Comparison of ENCODE assay signal across 8 cellular contexts in genomic region chr17:1179112-1179634, GRCh38. TPM values are rescaled to one million over a fixed set of nuclear protein-coding genes. Genes with fewer than 3 reads are reported as not detected.
DNase-seq lines count a peak whose midpoint lies in the region; ATAC-seq and TF ChIP-seq lines count a peak whose summit lies in the region.

No MANE protein-coding gene starts in this region.

- no peak for TF ChIP-seq EP300 in SK-N-SH (IDR thresholded peaks at IDR 0.05; ENCODE audit: borderline replicate concordance in 1 of 2, low read depth in 1 of 2, low read length in 1 of 2)
- no peak for TF ChIP-seq EP300 in esophagus muscularis mucosa (IDR thresholded peaks at IDR 0.05)
- TF ChIP-seq EP300 in ovary (IDR thresholded peaks at IDR 0.05) = no peak

- peak overlapping the region in 1 of 2 experiments; percentile 48; a peak in 1 of 4 replicates for H3K27ac ChIP-seq in SK-N-SH (ENCODE audit: low read depth in 2 of 2, low read length in 1 of 2)
- peak overlapping the region; percentile 71 to 80 (median 77) for H3K27ac ChIP-seq in esophagus muscularis mucosa (replicated peaks in 1 of 4)
- peak overlapping the region in 1 of 2 donors; percentile 6 for H3K27ac ChIP-seq in ovary
- no peak overlapping the region for H3K27ac ChIP-seq in MM.1S (ENCODE audit: low read length)

- H3K4me1 ChIP-seq in Caco-2 (0 out of 2 replicates have a peak, but pooled peaks cover 6% of the 10 kb centered on the region), SK-N-SH (ENCODE audit: control insufficient read depth in 1 of 2, insufficient read depth in 2 of 2, low read depth in 1 of 2, low read length in 1 of 2) (peaks cover 0 to 31% of the 10 kb centered on the region in 2 experiments; a peak in 1 of 4 replicates), esophagus muscularis mucosa (peaks cover 53 to 62% (median 59%) of the 10 kb centered on the region in 4 donors), ovary (ENCODE audit: insufficient read depth) (peaks cover 3% of the 10 kb centered on the region), MM.1S (ENCODE audit: low read length) (no peaks in the 10 kb centered on the region)

- H3K9me2 ChIP-seq in SK-N-SH = no peaks in the 10 kb centered on the region
- H3K9me2 ChIP-seq in MM.1S (replicated peaks; ENCODE audit: insufficient read depth, low read length) = no peaks in the 10 kb centered on the region

- intact Hi-C loops in Caco-2 (cut with micrococcal nuclease; ENCODE audit: unreplicated experiment) (no loop called here), esophagus muscularis mucosa (cut with DNase I) (no loop called here), ovary (cut with DNase I) (no loop called here)

- BruUV-seq in Caco-2 (replicated peaks; lab: Mats Ljungman, UMichigan) = no TSS peak

- H3F3A ChIP-seq in SK-N-SH (replicated peaks; ENCODE audit: insufficient read depth) (no peaks in the 10 kb centered on the region), MM.1S (ENCODE audit: insufficient read depth, low read length) (no peaks in the 10 kb centered on the region)

- H3K4me1 Mint-ChIP-seq in Caco-2 (ENCODE audit: low read depth, unreplicated experiment) = peaks cover 5% of the 10 kb centered on the region

- peak overlapping the region; percentile 82 for H3K9ac ChIP-seq in SK-N-SH
- H3K9ac ChIP-seq in MM.1S (ENCODE audit: low read length) = no peak overlapping the region

- no peak for DNase-seq in Caco-2
- peak; percentile 69 for DNase-seq in SK-N-SH
- no peak for DNase-seq in esophagus muscularis mucosa (ENCODE audit: extremely low spot score)
- peak in 4 of 5 donors; percentile 55 to 75 (median 69) for DNase-seq in ovary
- no peak for DNase-seq in MM.1S

- ATAC-seq in GM18505 (IDR thresholded peaks at IDR 0.05; ENCODE audit: unreplicated experiment) (no peak), HG02973 (IDR thresholded peaks at IDR 0.05; ENCODE audit: unreplicated experiment) (no peak), GM21381 (IDR thresholded peaks at IDR 0.05; ENCODE audit: unreplicated experiment) (no peak)

- no peaks in the 10 kb centered on the region for H3K79me2 ChIP-seq in SK-N-SH (ENCODE audit: insufficient read depth)
- no peaks in the 10 kb centered on the region for H3K79me2 ChIP-seq in MM.1S (ENCODE audit: low read length)

- H3K36me3 ChIP-seq in Caco-2 (ENCODE audit: control insufficient read depth, insufficient read depth, low read length) = no peaks in the 10 kb centered on the region
- H3K36me3 ChIP-seq in SK-N-SH (replicated peaks in 1 of 2; ENCODE audit: control insufficient read depth in 1 of 2, insufficient read depth in 2 of 2, low read length in 1 of 2) = no peaks in the 10 kb centered on the region
- peaks cover 0 to 5% (median 0%) of the 10 kb centered on the region in 4 donors for H3K36me3 ChIP-seq in esophagus muscularis mucosa
- H3K36me3 ChIP-seq in ovary = no peaks in the 10 kb centered on the region
- no peaks in the 10 kb centered on the region for H3K36me3 ChIP-seq in MM.1S (replicated peaks; ENCODE audit: insufficient read depth, low read length)

- no peaks in the 10 kb centered on the region for H3K9me3 Mint-ChIP-seq in Caco-2 (ENCODE audit: unreplicated experiment)

- H3K4me3 Mint-ChIP-seq in Caco-2 (ENCODE audit: unreplicated experiment) = peak overlapping the region; percentile 73

- TF ChIP-seq POLR2A in esophagus muscularis mucosa (IDR thresholded peaks at IDR 0.05; ENCODE audit: low read depth) = no peak
- no peak for TF ChIP-seq POLR2A in ovary (IDR thresholded peaks at IDR 0.05)
- TF ChIP-seq POLR2A in GM18505 (IDR thresholded peaks at IDR 0.05; ENCODE audit: borderline replicate concordance, extremely low read depth, insufficient read depth, insufficient read length) = no peak

- H3K9me3 ChIP-seq in Caco-2 (no peaks in the 10 kb centered on the region), SK-N-SH (no peaks in the 10 kb centered on the region), esophagus muscularis mucosa (no peaks in the 10 kb centered on the region), ovary (no peaks in the 10 kb centered on the region), MM.1S (replicated peaks; ENCODE audit: insufficient read depth, low read length) (no peaks in the 10 kb centered on the region)

- H3K36me3 Mint-ChIP-seq in Caco-2 (ENCODE audit: insufficient read depth, unreplicated experiment) = peaks cover 5% of the 10 kb centered on the region

- WGBS in SK-N-SH (ENCODE audit: low lambda C conversion rate) = 5% methylated on average over 11 of the region's 47 CpGs
- 0% methylated on average over 2 of the region's 47 CpGs for WGBS in esophagus muscularis mucosa
- WGBS in ovary, 3 donors = 0 to 1% (median 1%) methylated on average over 11 to 47 of the region's 47 CpGs

- H3K4me2 ChIP-seq in SK-N-SH (peak overlapping the region; percentile 96), MM.1S (ENCODE audit: low read depth, low read length) (no peak overlapping the region)

- H3K27me3 ChIP-seq in Caco-2 (replicated peaks; ENCODE audit: control insufficient read depth, insufficient read depth, low read length) (no peaks in the 10 kb centered on the region), SK-N-SH (ENCODE audit: insufficient read depth) (no peaks in the 10 kb centered on the region), esophagus muscularis mucosa (no peaks in the 10 kb centered on the region), ovary (no peaks in the 10 kb centered on the region), MM.1S (replicated peaks; ENCODE audit: insufficient read depth, low read length) (peaks cover 90% of the 10 kb centered on the region)

- H4K20me1 ChIP-seq in SK-N-SH (ENCODE audit: insufficient read depth) (0 out of 2 replicates have a peak, but pooled peaks cover 5% of the 10 kb centered on the region), MM.1S (ENCODE audit: insufficient read depth, low read length) (no peaks in the 10 kb centered on the region)

- H3K27ac Mint-ChIP-seq in Caco-2 (ENCODE audit: unreplicated experiment) = no peak overlapping the region

- H2AFZ ChIP-seq in SK-N-SH (ENCODE audit: low read depth) = peak overlapping the region; percentile 70; the same call in 1 of the 2 replicates
- no peak overlapping the region for H2AFZ ChIP-seq in MM.1S (ENCODE audit: low read length)

- POLR2A ChIA-PET in Caco-2 (lab: Charles Lee) = no interaction called here
- POLR2A ChIA-PET in SK-N-SH (lab: Yijun Ruan, JAX) = no interaction called here

- no peak for TF ChIP-seq CTCF in Caco-2 (IDR thresholded peaks at IDR 0.05; ENCODE audit: insufficient read depth in 1 of 2, low read depth in 1 of 2, low read length in 1 of 2, severe bottlenecking in 1 of 2, unreplicated experiment in 1 of 2)
- no peak for TF ChIP-seq CTCF in SK-N-SH (IDR thresholded peaks at IDR 0.05)
- TF ChIP-seq CTCF in esophagus muscularis mucosa (IDR thresholded peaks at IDR 0.05) = no peak
- no peak for TF ChIP-seq CTCF in ovary (IDR thresholded peaks at IDR 0.05)
- TF ChIP-seq CTCF in MM.1S (IDR thresholded peaks at IDR 0.05; ENCODE audit: low read length) = no peak

- no peaks in the 10 kb centered on the region for H3K27me3 Mint-ChIP-seq in Caco-2 (ENCODE audit: insufficient read depth, unreplicated experiment)

- TF ChIP-seq RAD21 in SK-N-SH (IDR thresholded peaks at IDR 0.05; ENCODE audit: low read length) = no peak

- H3K4me3 ChIP-seq in Caco-2 (ENCODE audit: low read depth, low read length) (peak overlapping the region; percentile 73), SK-N-SH (ENCODE audit: low read depth in 2 of 2, low read length in 1 of 2) (peak overlapping the region; percentile 75 to 76), esophagus muscularis mucosa (peak overlapping the region; percentile 72 to 92 (median 81)), ovary (peak overlapping the region; percentile 71), MM.1S (ENCODE audit: low read length) (no peak overlapping the region)

- CTCF ChIA-PET in Caco-2 (lab: Charles Lee) (interaction anchor here (0.6 kb wide), 1 partner anchor 55 kb away, joined by 3 read pairs; no protein-coding TSS in a partner anchor), SK-N-SH (lab: Yijun Ruan, JAX) (interaction anchor here (1.1 to 5.3 kb wide), 5 partner anchors 8 to 153 kb away, joined by 3 to 29 read pairs (median 3); no protein-coding TSS in a partner anchor)

TF ChIP-seq in SK-N-SH, 30 proteins besides CTCF, POLR2A, EP300 and RAD21 (continues in another document):
- no peak for TF ChIP-seq FOSL2 (IDR thresholded peaks at IDR 0.05; ENCODE audit: borderline replicate concordance, low read depth)
- TF ChIP-seq USF1 (IDR thresholded peaks at IDR 0.05; ENCODE audit: borderline replicate concordance, low read depth) = no peak
- TF ChIP-seq, protein P1, sequence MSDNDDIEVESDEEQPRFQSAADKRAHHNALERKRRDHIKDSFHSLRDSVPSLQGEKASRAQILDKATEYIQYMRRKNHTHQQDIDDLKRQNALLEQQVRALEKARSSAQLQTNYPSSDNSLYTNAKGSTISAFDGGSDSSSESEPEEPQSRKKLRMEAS (IDR thresholded peaks at IDR 0.05; ENCODE audit: low read depth) = no peak
- TF ChIP-seq MXI1 (IDR thresholded peaks at IDR 0.05; ENCODE audit: low read depth, low read length) = no peak
- no peak for TF ChIP-seq SMC3 (IDR thresholded peaks at IDR 0.05; ENCODE audit: low read depth, low read length)
- no peak for TF ChIP-seq RXRA (IDR thresholded peaks at IDR 0.05; ENCODE audit: borderline replicate concordance, low read depth)
- TF ChIP-seq, protein P2, sequence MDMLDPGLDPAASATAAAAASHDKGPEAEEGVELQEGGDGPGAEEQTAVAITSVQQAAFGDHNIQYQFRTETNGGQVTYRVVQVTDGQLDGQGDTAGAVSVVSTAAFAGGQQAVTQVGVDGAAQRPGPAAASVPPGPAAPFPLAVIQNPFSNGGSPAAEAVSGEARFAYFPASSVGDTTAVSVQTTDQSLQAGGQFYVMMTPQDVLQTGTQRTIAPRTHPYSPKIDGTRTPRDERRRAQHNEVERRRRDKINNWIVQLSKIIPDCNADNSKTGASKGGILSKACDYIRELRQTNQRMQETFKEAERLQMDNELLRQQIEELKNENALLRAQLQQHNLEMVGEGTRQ (IDR thresholded peaks at IDR 0.05; ENCODE audit: borderline replicate concordance, low read depth, low read length) = no peak
- TF ChIP-seq RCOR1 (IDR thresholded peaks at IDR 0.05; ENCODE audit: low read length) = no peak
- no peak for TF ChIP-seq TCF12 (IDR thresholded peaks at IDR 0.05)
- TF ChIP-seq TAF1 (IDR thresholded peaks at IDR 0.05; ENCODE audit: borderline replicate concordance, low read depth, low read length) = no peak

RNA-seq across cellular contexts. Expression of gene ABR, which starts 0.6 kb away (rescaled TPM):
- total RNA-seq in Caco-2 (2022) (71.3 and 78.3 TPM in 2 replicates), esophagus muscularis mucosa (100 to 1,000 TPM in 3 of 4 donors, 10 to 100 TPM in 1; 98.4 to 142 (median 114) TPM), ovary (10 to 100 TPM; 25.0 to 94.6 (median 60.2) TPM)
- polyA plus RNA-seq in SK-N-SH (2012; rRNA removed) (86.1 and 117 TPM in 2 replicates), ovary (10 to 100 TPM; 33.3 to 66.7 TPM)
- polyA plus RNA-seq in SK-N-SH (2012; cell fraction: cytosol; rRNA removed) = 49.2 and 63.6 TPM in 2 replicates
- 122 and 173 TPM in 2 replicates for polyA plus RNA-seq in SK-N-SH (2012; cell fraction: nucleus; rRNA removed)

Comparison
In these comparisons a context has a peak if more than half of its experiments do, and no peak if none do; other contexts are left out.
1. DNase-seq: peak in SK-N-SH (single experiment) and ovary (4 of 5); none in Caco-2 (0 of 2), esophagus muscularis mucosa (single experiment) and MM.1S (single experiment).